ENCODE assay signal across 17 cellular contexts in genomic region chr18:7657050-7657449, GRCh38.
A peak's percentile ranks its signal among the peaks of the same experiment; 100 is the strongest.
DNase-seq lines count a peak whose midpoint lies in the region; ATAC-seq, FAIRE-seq and TF ChIP-seq lines count a peak whose summit lies in the region.
"Had no signal": no experiment of that assay in that cellular context is flagged by ENCODE, and none has a peak within 500 bp of the region (broad histone marks: within the 10 kb centered on the region; RNA-seq: fewer than 3 reads in every experiment).

No MANE protein-coding gene starts in this region.

- H3K36me3 Mint-ChIP-seq in nephron progenitor cell (ENCODE audit: low read depth) = peaks cover 12% of the 10 kb centered on the region

- TF ChIP-seq POLR2A in HepG2 (IDR thresholded peaks at IDR 0.05; ENCODE audit: insufficient read depth in 1 of 2, low read depth in 2 of 2, low read length in 2 of 2) (no peak), right lobe of liver (IDR thresholded peaks at IDR 0.05) (no peak), erythroblast (IDR thresholded peaks at IDR 0.05; ENCODE audit: low read length) (no peak)

- peaks cover 24% of the 10 kb centered on the region for H3K9me3 Mint-ChIP-seq in nephron progenitor cell

- peak overlapping the region; percentile 1 for H3K27ac Mint-ChIP-seq in nephron progenitor cell

- FAIRE-seq in HepG2 (lab: Jason Lieb, UNC) (no peak), urothelium cell line (lab: Jason Lieb, UNC) (peak; percentile 56)
- FAIRE-seq: H54 had no signal

- in situ Hi-C loops in HepG2 (cut with HindIII; ENCODE audit: extremely low pct_ligation_motif_present, low pct_unique_long_range_greater_than_20kb) = no loop called here

- POLR2A ChIA-PET in HepG2 (lab: Yijun Ruan, JAX) = no interaction called here

- H3K9me3 ChIP-seq in HepG2 (ENCODE audit: low read length) (no peaks in the 10 kb centered on the region), right lobe of liver (no peaks in the 10 kb centered on the region)
- H3K9me3 ChIP-seq in effector memory CD4-positive, alpha-beta T cell (ENCODE audit: control insufficient read depth, low read length) = no peaks in the 10 kb centered on the region
- H3K9me3 ChIP-seq: MG63 had no signal

- H3K4me3 Mint-ChIP-seq in nephron progenitor cell = no peak overlapping the region

- intact Hi-C loops in HepG2 (cut with micrococcal nuclease; ENCODE audit: unreplicated experiment) (no loop called here), right lobe of liver (cut with DNase I) (no loop called here), left cardiac atrium (cut with DNase I) (no loop called here)

- ATAC-seq in HepG2 (peak; percentile 27; the same call in 1 of the 3 replicates), right lobe of liver (no peak), left cardiac atrium (peak; percentile 96)

- H3K27me3 ChIP-seq in HepG2 (ENCODE audit: control insufficient read depth in 1 of 2, insufficient read depth in 2 of 2, low read length in 2 of 2) = no peaks in the 10 kb centered on the region
- H3K27me3 ChIP-seq in right lobe of liver = no peaks in the 10 kb centered on the region
- no peaks in the 10 kb centered on the region for H3K27me3 ChIP-seq in effector memory CD4-positive, alpha-beta T cell (replicated peaks; ENCODE audit: control insufficient read depth, insufficient read depth, low read length, poor library complexity, severe bottlenecking)
- H3K27me3 ChIP-seq: MG63 had no signal

- H3K79me2 ChIP-seq in HepG2 (ENCODE audit: insufficient read depth, low read length) = peaks cover 4% of the 10 kb centered on the region

- no peaks in the 10 kb centered on the region; the same call in 1 of the 2 replicates for H4K20me1 ChIP-seq in HepG2 (ENCODE audit: insufficient read depth, low read length)

- H3K36me3 ChIP-seq in HepG2 (replicated peaks in 1 of 2; ENCODE audit: control insufficient read depth in 1 of 2, insufficient read depth in 2 of 2, low read length in 2 of 2) = no peaks in the 10 kb centered on the region
- no peaks in the 10 kb centered on the region for H3K36me3 ChIP-seq in right lobe of liver
- H3K36me3 ChIP-seq in effector memory CD4-positive, alpha-beta T cell (ENCODE audit: control insufficient read depth, insufficient read depth, low read length) = no peaks in the 10 kb centered on the region
- H3K36me3 ChIP-seq: MG63 had no signal

- H2AFZ ChIP-seq in HepG2 (ENCODE audit: low read length) = no peak overlapping the region
- H2AFZ ChIP-seq: PC-9 had no signal

- TF ChIP-seq EP300 in HepG2 (IDR thresholded peaks at IDR 0.05; ENCODE audit: low read depth in 2 of 2, low read length in 2 of 2) (no peak), HepG2 (CRISPR knock-in tag; IDR thresholded peaks at IDR 0.05; ENCODE audit: borderline replicate concordance) (no peak)

- H3K27me3 Mint-ChIP-seq in nephron progenitor cell (ENCODE audit: low read depth, poor library complexity) = peaks cover 1% of the 10 kb centered on the region

- TF ChIP-seq CTCF in HepG2 (CRISPR knock-in tag; IDR thresholded peaks at IDR 0.05) (no peak), right lobe of liver (IDR thresholded peaks at IDR 0.05) (no peak), nephron progenitor cell (IDR thresholded peaks at IDR 0.05) (no peak)

- DNase-seq in HepG2 (ENCODE audit: low spot score) (no peak), right lobe of liver (no peak), left cardiac atrium (peak; percentile 28), nephron progenitor cell (no peak), urothelium cell line (ENCODE audit: low spot score) (no peak), erythroblast (lab: John Stamatoyannopoulos, UW) (no peak)
- no peak for DNase-seq in stimulated activated CD4-positive, alpha-beta T cell treated with anti-CD3 and anti-CD28 coated beads, Interleukin-1b, Interleukin-23, amount 100 ng/mL, for 48 hours
- no peak for DNase-seq in effector memory CD4-positive, alpha-beta T cell
- DNase-seq: 8988T, KG1, MG63, NCI-H1417, NCI-H1694, NCI-H2029 treated with DMSO at 0.1 percent for 48 hours, PC-9, SHP77 had no signal

- no peak overlapping the region; the same call in 1 of the 2 replicates for H3K4me2 ChIP-seq in HepG2 (ENCODE audit: low read depth, low read length)
- H3K4me2 ChIP-seq: PC-9 had no signal

- H3K9ac ChIP-seq in HepG2 (ENCODE audit: insufficient read depth, low read depth, low read length) = no peak overlapping the region

- CTCF ChIA-PET in HepG2 (lab: Yijun Ruan, JAX; ENCODE audit: low intra/inter-chr PET ratio, low total read pairs) = no interaction called here

- H3K4me1 ChIP-seq in HepG2 (ENCODE audit: insufficient read depth, low read length) = peaks cover 32% of the 10 kb centered on the region
- H3K4me1 ChIP-seq in right lobe of liver = peaks cover 0 to 9% (median 0%) of the 10 kb centered on the region in 4 donors
- no peaks in the 10 kb centered on the region for H3K4me1 ChIP-seq in effector memory CD4-positive, alpha-beta T cell (ENCODE audit: control insufficient read depth, insufficient read depth, low read length, poor library complexity, severe bottlenecking)

- no TSS peak for BruUV-seq in HepG2 (replicated peaks; lab: Mats Ljungman, UMichigan)

- 72% methylated on average over 4 of the region's 6 CpGs for WGBS in HepG2 (ENCODE audit: low lambda C conversion rate)
- 64% methylated on average over 3 of the region's 6 CpGs for WGBS in right lobe of liver (ENCODE audit: insufficient coverage, low coverage, low lambda C conversion rate, missing lambda C conversion rate)

- no peak for TF ChIP-seq RAD21 in HepG2 (CRISPR knock-in tag; IDR thresholded peaks at IDR 0.05)

- H3K27ac ChIP-seq in HepG2 (ENCODE audit: extremely low read length, insufficient read depth, low read length) = no peak overlapping the region
- no peak overlapping the region for H3K27ac ChIP-seq in right lobe of liver
- H3K27ac ChIP-seq in effector memory CD4-positive, alpha-beta T cell (ENCODE audit: insufficient read depth, low read length, poor library complexity, severe bottlenecking) = no peak overlapping the region
- H3K27ac ChIP-seq: PC-9 had no signal

- H3K4me3 ChIP-seq in HepG2 (replicated peaks in 1 of 3; ENCODE audit: insufficient read depth in 1 of 3, low read depth in 2 of 3, low read length in 3 of 3) (no peak overlapping the region), right lobe of liver (no peak overlapping the region)
- no peak overlapping the region for H3K4me3 ChIP-seq in effector memory CD4-positive, alpha-beta T cell (ENCODE audit: insufficient read depth, low read depth, low read length, poor library complexity, severe bottlenecking)
- H3K4me3 ChIP-seq: MG63, PC-9 had no signal

- peaks cover 17% of the 10 kb centered on the region for H3K4me1 Mint-ChIP-seq in nephron progenitor cell

TF ChIP-seq in HepG2, 621 proteins besides CTCF, POLR2A, EP300 and RAD21 (continues in another document):
- no peak for TF ChIP-seq PRMT3 (CRISPR knock-in tag; IDR thresholded peaks at IDR 0.05; ENCODE audit: borderline replicate concordance, low read depth)
- no peak for TF ChIP-seq HNRNPL (IDR thresholded peaks at IDR 0.05; ENCODE audit: low read depth, low read length)
- no peak for TF ChIP-seq MLXIP (CRISPR knock-in tag; IDR thresholded peaks at IDR 0.05; ENCODE audit: borderline replicate concordance)
- no peak for TF ChIP-seq NONO (IDR thresholded peaks at IDR 0.05)
- no peak for TF ChIP-seq NONO (CRISPR knock-in tag; conservative IDR thresholded peaks at IDR 0.05)
- TF ChIP-seq EED (CRISPR knock-in tag; IDR thresholded peaks at IDR 0.05) = no peak
- no peak for TF ChIP-seq RFX5 (IDR thresholded peaks at IDR 0.05; ENCODE audit: low read depth, low read length)
- TF ChIP-seq ZSCAN29 (CRISPR knock-in tag; conservative IDR thresholded peaks at IDR 0.05) = no peak
- no peak for TF ChIP-seq TRAFD1 (CRISPR knock-in tag; IDR thresholded peaks at IDR 0.05; ENCODE audit: borderline replicate concordance)
- TF ChIP-seq CBFB (CRISPR knock-in tag; IDR thresholded peaks at IDR 0.05) = no peak

Comparison
In these comparisons a context has a peak if more than half of its experiments do, and no peak if none do; other contexts are left out.
1. ATAC-seq: peak in HepG2 (single experiment) and left cardiac atrium (2 of 2); none in right lobe of liver (0 of 4).